ENCODE assay signal across 1 cellular context in genomic region chr3:195891431-195892104, GRCh38.
TF ChIP-seq lines count a peak whose summit lies in the region.

No MANE protein-coding gene starts in this region.

TF ChIP-seq in SK-N-SH, 30 proteins besides CTCF, POLR2A, EP300 and RAD21 (continued from another document):
- TF ChIP-seq IRF3 (IDR thresholded peaks at IDR 0.05; ENCODE audit: low read depth, low read length) (no peak), FOXM1 (IDR thresholded peaks at IDR 0.05; ENCODE audit: low read depth) (no peak), TAF1 (IDR thresholded peaks at IDR 0.05; ENCODE audit: borderline replicate concordance, low read depth, low read length) (no peak), ELF1 (IDR thresholded peaks at IDR 0.05) (no peak), NRF1 (IDR thresholded peaks at IDR 0.05; ENCODE audit: low read depth, low read length) (no peak), RCOR1 (IDR thresholded peaks at IDR 0.05; ENCODE audit: low read length) (no peak), GABPA (IDR thresholded peaks at IDR 0.05; ENCODE audit: low read depth) (no peak), PBX3 (IDR thresholded peaks at IDR 0.05) (no peak)
